Comparison of ENCODE assay signal across 2 cellular contexts in the genomic region with DNA sequence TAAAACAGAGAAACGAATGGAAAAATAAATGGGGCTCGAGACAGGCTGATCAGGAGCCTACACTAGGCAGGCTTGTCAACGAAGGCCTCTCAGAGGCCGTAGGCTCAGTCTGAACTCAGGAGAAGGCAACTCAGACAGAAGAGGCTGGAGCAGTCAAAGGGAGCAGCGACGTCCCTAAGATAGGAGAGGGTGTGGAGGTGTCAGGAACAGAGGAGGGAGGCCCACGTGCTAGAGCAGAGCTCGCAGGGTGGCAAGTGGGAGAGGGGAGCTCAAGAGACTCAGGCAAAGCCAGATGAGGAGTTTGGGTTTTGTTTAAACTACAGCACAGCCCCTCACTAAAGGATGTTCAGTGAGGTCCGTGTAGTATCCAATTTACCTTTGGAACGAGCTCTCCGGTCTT.
TF ChIP-seq lines count a peak whose summit lies in the region.

No MANE protein-coding gene starts in this region.

TF ChIP-seq in H1, 55 proteins besides CTCF, POLR2A, EP300 and RAD21:
- TF ChIP-seq KDM1A (IDR thresholded peaks at IDR 0.05; ENCODE audit: borderline replicate concordance, low read length) (no peak), CBX8 (IDR thresholded peaks at IDR 0.05; ENCODE audit: borderline replicate concordance, low read depth, low read length) (no peak), CREB1 (IDR thresholded peaks at IDR 0.05) (no peak), CEBPB (IDR thresholded peaks at IDR 0.05; ENCODE audit: low read depth, low read length) (no peak), RNF2 (IDR thresholded peaks at IDR 0.05; ENCODE audit: borderline replicate concordance, low read depth, low read length, missing control alignments, poor library complexity, severe bottlenecking) (no peak), KDM4A (IDR thresholded peaks at IDR 0.05; ENCODE audit: low read depth, low read length, severe bottlenecking) (no peak), RXRA (IDR thresholded peaks at IDR 0.05; ENCODE audit: insufficient read depth, low read depth, low read length) (no peak), NRF1 (IDR thresholded peaks at IDR 0.05; ENCODE audit: low read depth, low read length) (no peak), KDM5A (IDR thresholded peaks at IDR 0.05; ENCODE audit: low read length) (no peak), FOSL1 (IDR thresholded peaks at IDR 0.05; ENCODE audit: insufficient read depth, low read depth, low read length) (no peak), SIX5 (IDR thresholded peaks at IDR 0.05; ENCODE audit: low read depth, low read length) (no peak), BRCA1 (IDR thresholded peaks at IDR 0.05; ENCODE audit: low read depth, low read length) (no peak), PHF8 (conservative IDR thresholded peaks at IDR 0.05; ENCODE audit: low read depth, low read length) (no peak), ATF2 (IDR thresholded peaks at IDR 0.05; ENCODE audit: low read length) (no peak), TCF12 (IDR thresholded peaks at IDR 0.05; ENCODE audit: low read depth, low read length) (no peak), JUN (IDR thresholded peaks at IDR 0.05; ENCODE audit: low read depth, low read length) (no peak)
- TF ChIP-seq, protein P1, sequence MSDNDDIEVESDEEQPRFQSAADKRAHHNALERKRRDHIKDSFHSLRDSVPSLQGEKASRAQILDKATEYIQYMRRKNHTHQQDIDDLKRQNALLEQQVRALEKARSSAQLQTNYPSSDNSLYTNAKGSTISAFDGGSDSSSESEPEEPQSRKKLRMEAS (IDR thresholded peaks at IDR 0.05) = no peak
- TF ChIP-seq, protein P2, sequence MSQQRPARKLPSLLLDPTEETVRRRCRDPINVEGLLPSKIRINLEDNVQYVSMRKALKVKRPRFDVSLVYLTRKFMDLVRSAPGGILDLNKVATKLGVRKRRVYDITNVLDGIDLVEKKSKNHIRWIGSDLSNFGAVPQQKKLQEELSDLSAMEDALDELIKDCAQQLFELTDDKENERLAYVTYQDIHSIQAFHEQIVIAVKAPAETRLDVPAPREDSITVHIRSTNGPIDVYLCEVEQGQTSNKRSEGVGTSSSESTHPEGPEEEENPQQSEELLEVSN (IDR thresholded peaks at IDR 0.05) = no peak

TF ChIP-seq in SK-N-SH treated with all-trans-retinoic acid at 6 μM for 48 hours, 23 proteins besides CTCF, POLR2A, EP300 and RAD21:
- no peak for TF ChIP-seq ARNTL (CRISPR knock-in tag; IDR thresholded peaks at IDR 0.05; ENCODE audit: borderline replicate concordance, low read depth)
- TF ChIP-seq CREB5 (CRISPR knock-in tag; IDR thresholded peaks at IDR 0.05; ENCODE audit: low read depth) = no peak
- TF ChIP-seq, protein P3, sequence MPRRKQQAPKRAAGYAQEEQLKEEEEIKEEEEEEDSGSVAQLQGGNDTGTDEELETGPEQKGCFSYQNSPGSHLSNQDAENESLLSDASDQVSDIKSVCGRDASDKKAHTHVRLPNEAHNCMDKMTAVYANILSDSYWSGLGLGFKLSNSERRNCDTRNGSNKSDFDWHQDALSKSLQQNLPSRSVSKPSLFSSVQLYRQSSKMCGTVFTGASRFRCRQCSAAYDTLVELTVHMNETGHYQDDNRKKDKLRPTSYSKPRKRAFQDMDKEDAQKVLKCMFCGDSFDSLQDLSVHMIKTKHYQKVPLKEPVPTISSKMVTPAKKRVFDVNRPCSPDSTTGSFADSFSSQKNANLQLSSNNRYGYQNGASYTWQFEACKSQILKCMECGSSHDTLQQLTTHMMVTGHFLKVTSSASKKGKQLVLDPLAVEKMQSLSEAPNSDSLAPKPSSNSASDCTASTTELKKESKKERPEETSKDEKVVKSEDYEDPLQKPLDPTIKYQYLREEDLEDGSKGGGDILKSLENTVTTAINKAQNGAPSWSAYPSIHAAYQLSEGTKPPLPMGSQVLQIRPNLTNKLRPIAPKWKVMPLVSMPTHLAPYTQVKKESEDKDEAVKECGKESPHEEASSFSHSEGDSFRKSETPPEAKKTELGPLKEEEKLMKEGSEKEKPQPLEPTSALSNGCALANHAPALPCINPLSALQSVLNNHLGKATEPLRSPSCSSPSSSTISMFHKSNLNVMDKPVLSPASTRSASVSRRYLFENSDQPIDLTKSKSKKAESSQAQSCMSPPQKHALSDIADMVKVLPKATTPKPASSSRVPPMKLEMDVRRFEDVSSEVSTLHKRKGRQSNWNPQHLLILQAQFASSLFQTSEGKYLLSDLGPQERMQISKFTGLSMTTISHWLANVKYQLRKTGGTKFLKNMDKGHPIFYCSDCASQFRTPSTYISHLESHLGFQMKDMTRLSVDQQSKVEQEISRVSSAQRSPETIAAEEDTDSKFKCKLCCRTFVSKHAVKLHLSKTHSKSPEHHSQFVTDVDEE (CRISPR knock-in tag; IDR thresholded peaks at IDR 0.05) = no peak
- no peak for TF ChIP-seq PPARA (CRISPR knock-in tag; IDR thresholded peaks at IDR 0.05; ENCODE audit: borderline replicate concordance)
- TF ChIP-seq, protein P4, sequence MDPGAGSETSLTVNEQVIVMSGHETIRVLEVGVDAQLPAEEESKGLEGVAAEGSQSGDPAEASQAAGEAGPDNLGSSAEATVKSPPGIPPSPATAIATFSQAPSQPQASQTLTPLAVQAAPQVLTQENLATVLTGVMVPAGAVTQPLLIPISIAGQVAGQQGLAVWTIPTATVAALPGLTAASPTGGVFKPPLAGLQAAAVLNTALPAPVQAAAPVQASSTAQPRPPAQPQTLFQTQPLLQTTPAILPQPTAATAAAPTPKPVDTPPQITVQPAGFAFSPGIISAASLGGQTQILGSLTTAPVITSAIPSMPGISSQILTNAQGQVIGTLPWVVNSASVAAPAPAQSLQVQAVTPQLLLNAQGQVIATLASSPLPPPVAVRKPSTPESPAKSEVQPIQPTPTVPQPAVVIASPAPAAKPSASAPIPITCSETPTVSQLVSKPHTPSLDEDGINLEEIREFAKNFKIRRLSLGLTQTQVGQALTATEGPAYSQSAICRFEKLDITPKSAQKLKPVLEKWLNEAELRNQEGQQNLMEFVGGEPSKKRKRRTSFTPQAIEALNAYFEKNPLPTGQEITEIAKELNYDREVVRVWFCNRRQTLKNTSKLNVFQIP (CRISPR knock-in tag; IDR thresholded peaks at IDR 0.05; ENCODE audit: borderline replicate concordance, low read depth) = no peak
- TF ChIP-seq ZC3H10 (CRISPR knock-in tag; IDR thresholded peaks at IDR 0.05) = no peak
